In the genomic region with DNA sequence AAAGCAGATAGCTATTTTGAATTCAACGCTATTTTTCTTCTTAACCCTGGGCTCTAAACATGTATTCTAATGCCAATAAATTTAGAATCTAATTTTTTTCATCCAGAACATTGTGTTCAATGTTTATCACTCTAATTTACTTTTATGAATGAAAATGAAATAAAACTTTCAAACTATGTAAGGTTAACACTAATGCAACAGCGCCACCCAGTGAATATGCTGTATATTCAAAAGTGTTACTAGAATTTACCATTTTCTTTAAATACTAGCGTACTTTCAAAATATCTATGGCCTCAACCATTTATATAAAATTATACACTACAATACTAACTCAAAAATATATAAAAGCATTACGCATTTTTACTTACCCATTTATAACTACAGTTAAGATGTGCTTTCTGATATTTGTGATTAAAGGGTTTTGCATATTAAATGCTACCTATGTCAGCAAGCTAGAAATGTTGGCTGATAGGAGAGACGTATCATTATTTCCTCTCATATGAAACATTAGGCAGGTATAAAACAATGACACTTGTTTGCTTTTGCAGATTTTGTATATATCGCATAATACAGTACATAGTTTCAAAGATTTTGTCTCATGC, we compare ENCODE assay signal across 9 cellular contexts. TPM values are rescaled to one million over a fixed set of nuclear protein-coding genes. Genes with fewer than 3 reads are reported as not detected.
DNase-seq lines count a peak whose midpoint lies in the region; TF ChIP-seq lines count a peak whose summit lies in the region.
"Had no signal": no experiment of that assay in that cellular context is flagged by ENCODE, and none has a peak within 500 bp of the region (broad histone marks: within the 10 kb centered on the region; RNA-seq: fewer than 3 reads in every experiment).

No MANE protein-coding gene starts in this region.

- H3K27me3 Mint-ChIP-seq in nephron progenitor cell (ENCODE audit: low read depth, poor library complexity) = no peaks in the 10 kb centered on the region
- H3K27me3 Mint-ChIP-seq in activated T-helper 2 cell treated with anti-CD3 and anti-CD28 coated beads, Interferon-gamma antibody, Interleukin-2, Interleukin-4, amounts not matched to agents 10 μg/mL and 5 μg/mL and 100 μg/mL, durations not matched to agents 14 hours and 24 hours and 36 hours (ENCODE audit: low read depth) = no peaks in the 10 kb centered on the region
- H3K27me3 Mint-ChIP-seq: activated naive CD8-positive, alpha-beta T cell had no signal

- no peaks in the 10 kb centered on the region for H3K9me3 ChIP-seq in Loucy (ENCODE audit: insufficient read depth, low read depth, low read length)

- no peak overlapping the region for H2AFZ ChIP-seq in Loucy (ENCODE audit: low read length)

- no peaks in the 10 kb centered on the region; the same call in 1 of the 2 replicates for H3K36me3 ChIP-seq in Loucy (ENCODE audit: insufficient read depth, low read length)

- no peak overlapping the region for H3K4me2 ChIP-seq in Loucy (ENCODE audit: low read depth, low read length, poor library complexity, severe bottlenecking)

- no peaks in the 10 kb centered on the region for H4K20me1 ChIP-seq in Loucy (ENCODE audit: insufficient read depth, low read length, poor library complexity, severe bottlenecking)

- no peaks in the 10 kb centered on the region for H3K9me2 ChIP-seq in Loucy (replicated peaks; ENCODE audit: low read depth, low read length)

- H3F3A ChIP-seq in Loucy (ENCODE audit: low read depth) = 0 out of 2 replicates have a peak, but pooled peaks cover 5% of the 10 kb centered on the region

- peaks cover 8% of the 10 kb centered on the region for H3K79me2 ChIP-seq in Loucy (ENCODE audit: insufficient read depth, low read length)

- H3K9ac ChIP-seq in Loucy (ENCODE audit: low read depth, low read length, poor library complexity, severe bottlenecking) = no peak overlapping the region

- no peak overlapping the region for H3K4me3 ChIP-seq in Loucy (ENCODE audit: low read length, poor library complexity, severe bottlenecking)

- H3K4me3 Mint-ChIP-seq in nephron progenitor cell = no peak overlapping the region
- no peak overlapping the region for H3K4me3 Mint-ChIP-seq in activated T-helper 2 cell treated with anti-CD3 and anti-CD28 coated beads, Interferon-gamma antibody, Interleukin-2, Interleukin-4, amounts not matched to agents 10 μg/mL and 5 μg/mL and 100 μg/mL, durations not matched to agents 14 hours and 24 hours and 36 hours (ENCODE audit: low read depth)
- H3K4me3 Mint-ChIP-seq: activated naive CD8-positive, alpha-beta T cell had no signal

- no peak overlapping the region for H3K27ac Mint-ChIP-seq in nephron progenitor cell
- H3K27ac Mint-ChIP-seq in activated T-helper 2 cell treated with anti-CD3 and anti-CD28 coated beads, Interferon-gamma antibody, Interleukin-2, Interleukin-4, amounts not matched to agents 10 μg/mL and 5 μg/mL and 100 μg/mL, durations not matched to agents 14 hours and 24 hours and 36 hours = no peak overlapping the region
- H3K27ac Mint-ChIP-seq: activated naive CD8-positive, alpha-beta T cell had no signal

- peaks cover 9% of the 10 kb centered on the region for H3K4me1 ChIP-seq in Loucy (ENCODE audit: insufficient read depth, low read length, poor library complexity, severe bottlenecking)

- peaks cover 4% of the 10 kb centered on the region for H3K4me1 Mint-ChIP-seq in nephron progenitor cell
- peaks cover 5% of the 10 kb centered on the region for H3K4me1 Mint-ChIP-seq in activated T-helper 2 cell treated with anti-CD3 and anti-CD28 coated beads, Interferon-gamma antibody, Interleukin-2, Interleukin-4, amounts not matched to agents 10 μg/mL and 5 μg/mL and 100 μg/mL, durations not matched to agents 14 hours and 24 hours and 36 hours (ENCODE audit: low read depth)

- H3K9me3 Mint-ChIP-seq in nephron progenitor cell = no peaks in the 10 kb centered on the region
- H3K9me3 Mint-ChIP-seq in activated T-helper 2 cell treated with anti-CD3 and anti-CD28 coated beads, Interferon-gamma antibody, Interleukin-2, Interleukin-4, amounts not matched to agents 10 μg/mL and 5 μg/mL and 100 μg/mL, durations not matched to agents 14 hours and 24 hours and 36 hours = no peaks in the 10 kb centered on the region

- TF ChIP-seq CTCF in Loucy (conservative IDR thresholded peaks at IDR 0.05; ENCODE audit: low read length) (peak; percentile 86), nephron progenitor cell (IDR thresholded peaks at IDR 0.05) (peak; percentile 82)

- H3K27me3 ChIP-seq in Loucy (ENCODE audit: insufficient read depth, low read length, poor library complexity, severe bottlenecking) = no peaks in the 10 kb centered on the region

- no peaks in the 10 kb centered on the region for H3K36me3 Mint-ChIP-seq in nephron progenitor cell (ENCODE audit: low read depth)
- H3K36me3 Mint-ChIP-seq in activated T-helper 2 cell treated with anti-CD3 and anti-CD28 coated beads, Interferon-gamma antibody, Interleukin-2, Interleukin-4, amounts not matched to agents 10 μg/mL and 5 μg/mL and 100 μg/mL, durations not matched to agents 14 hours and 24 hours and 36 hours (ENCODE audit: low read depth) = peaks cover 11% of the 10 kb centered on the region

- DNase-seq in NCI-H345 (lab: John Stamatoyannopoulos, UW) (peak; percentile 21), NCI-H345 treated with DMSO at 0.1 percent for 48 hours (lab: John Stamatoyannopoulos, UW; ENCODE audit: unreplicated experiment) (no peak), T follicular helper cell (ENCODE audit: low read depth) (peak; percentile 25), nephron progenitor cell (peak; percentile 45), C1 segment of cervical spinal cord (lab: John Stamatoyannopoulos, UW) (no peak)
- DNase-seq in effector CD8-positive, alpha-beta T cell (lab: John Stamatoyannopoulos, UW) = peak; percentile 22
- DNase-seq in activated T-helper 2 cell treated with anti-CD3 and anti-CD28 coated beads, Interferon-gamma antibody, Interleukin-2, Interleukin-4, amounts not matched to agents 10 μg/mL and 5 μg/mL and 100 μg/mL, durations not matched to agents 14 hours and 24 hours and 36 hours (ENCODE audit: low spot score) = no peak

- intact Hi-C loops in activated T-helper 2 cell treated with anti-CD3 and anti-CD28 coated beads, Interferon-gamma antibody, Interleukin-2, Interleukin-4, amounts not matched to agents 10 μg/mL and 5 μg/mL and 100 μg/mL, durations not matched to agents 14 hours and 24 hours and 36 hours (cut with micrococcal nuclease) = loop anchor here (1.0 to 10.0 kb wide), 2 partner anchors 141 to 462 kb away; no protein-coding TSS in a partner anchor

RNA-seq across cellular contexts. Expression of a gene that starts 5.9 kb away (rescaled TPM):
- total RNA-seq in activated T-helper 2 cell treated with anti-CD3 and anti-CD28 coated beads, Interferon-gamma antibody, Interleukin-2, Interleukin-4, amounts not matched to agents 10 μg/mL and 5 μg/mL and 100 μg/mL, durations not matched to agents 14 hours and 24 hours and 36 hours = 45.5 and 47.4 TPM in 2 replicates

Comparison
In these comparisons a context has a peak if more than half of its experiments do, and no peak if none do; other contexts are left out.
1. DNase-seq: peak in NCI-H345 (single experiment), T follicular helper cell (single experiment), effector CD8-positive, alpha-beta T cell (single experiment) and nephron progenitor cell (single experiment); none in NCI-H345 treated with DMSO at 0.1 percent for 48 hours (single experiment), C1 segment of cervical spinal cord (0 of 14) and activated T-helper 2 cell treated with anti-CD3 and anti-CD28 coated beads, Interferon-gamma antibody, Interleukin-2, Interleukin-4, amounts not matched to agents 10 μg/mL and 5 μg/mL and 100 μg/mL, durations not matched to agents 14 hours and 24 hours and 36 hours (single experiment).